ENCODE assay signal across 10 cellular contexts in the genomic region with DNA sequence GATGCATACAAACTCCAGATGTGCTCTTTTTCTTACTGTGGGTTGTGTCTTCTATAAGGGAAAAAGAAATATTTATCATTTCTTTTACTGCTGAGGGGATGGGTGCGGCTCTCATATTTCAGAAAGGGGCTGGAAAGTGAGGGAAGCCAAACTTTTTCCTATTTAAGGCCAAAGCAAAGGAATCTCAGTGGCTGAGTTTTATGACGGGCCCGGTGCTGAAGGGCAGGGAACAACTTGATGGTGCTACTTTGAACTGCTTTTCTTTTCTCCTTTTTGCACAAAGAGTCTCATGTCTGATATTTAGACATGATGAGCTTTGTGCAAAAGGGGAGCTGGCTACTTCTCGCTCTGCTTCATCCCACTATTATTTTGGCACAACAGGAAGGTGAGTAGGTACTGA. TPM values are rescaled to one million over a fixed set of nuclear protein-coding genes. Genes with fewer than 3 reads are reported as not detected.
A peak's percentile ranks its signal among the peaks of the same experiment; 100 is the strongest.
DNase-seq lines count a peak whose midpoint lies in the region; TF ChIP-seq lines count a peak whose summit lies in the region.
"Had no signal": no experiment of that assay in that cellular context is flagged by ENCODE, and none has a peak within 500 bp of the region (broad histone marks: within the 10 kb centered on the region; RNA-seq: fewer than 3 reads in every experiment).

COL3A1 (plus strand) TSS at position 190 of the 400 bp plus-strand sequence; CDS start at position 307, 117 bp downstream.

- WGBS in esophagus, 2 donors, result 31 to 37% methylated on average over 4 of the region's 4 CpGs
- 5 to 7% methylated on average over 4 of the region's 4 CpGs for WGBS in tibial nerve, 2 donors

- H3K4me1 ChIP-seq in Loucy (ENCODE audit: insufficient read depth, low read length, poor library complexity, severe bottlenecking) (peaks cover 20% of the 10 kb centered on the region), esophagus (ENCODE audit: control insufficient read depth in 2 of 2, insufficient read depth in 2 of 2, low read length in 1 of 2) (no peaks in the 10 kb centered on the region), mucosa of rectum (ENCODE audit: control insufficient read depth in 2 of 2, insufficient read depth in 2 of 2, low read length in 2 of 2) (peaks cover 0 to 2% of the 10 kb centered on the region in 2 donors), tibial nerve (peaks cover 0 to 41% (median 6%) of the 10 kb centered on the region in 4 donors)

- no peaks in the 10 kb centered on the region for H3K27me3 ChIP-seq in Loucy (ENCODE audit: insufficient read depth, low read length, poor library complexity, severe bottlenecking)
- H3K27me3 ChIP-seq in esophagus (ENCODE audit: control insufficient read depth in 1 of 2, insufficient read depth in 2 of 2, low read length in 2 of 2), result no peaks in the 10 kb centered on the region
- no peaks in the 10 kb centered on the region for H3K27me3 ChIP-seq in mucosa of rectum (ENCODE audit: control insufficient read depth in 2 of 2, insufficient read depth in 2 of 2, low read length in 2 of 2)
- H3K27me3 ChIP-seq in tibial nerve, result no peaks in the 10 kb centered on the region

- H3K4me2 ChIP-seq in Loucy (ENCODE audit: low read depth, low read length, poor library complexity, severe bottlenecking), result no peak within 1 kb of the TSS

- TF ChIP-seq CTCF in Loucy (conservative IDR thresholded peaks at IDR 0.05; ENCODE audit: low read length) (no peak), tibial nerve (IDR thresholded peaks at IDR 0.05) (no peak), GM20000 (IDR thresholded peaks at IDR 0.05; ENCODE audit: extremely low read depth, missing control alignments) (no peak)

- H3K79me2 ChIP-seq in Loucy (ENCODE audit: insufficient read depth, low read length), result no peaks in the 10 kb centered on the region

- no peaks in the 10 kb centered on the region for H3F3A ChIP-seq in Loucy (ENCODE audit: low read depth)

- H4K20me1 ChIP-seq in Loucy (ENCODE audit: insufficient read depth, low read length, poor library complexity, severe bottlenecking), result no peaks in the 10 kb centered on the region

- peak within 1 kb of the TSS; percentile 42 to 75 for H3K27ac ChIP-seq in esophagus (ENCODE audit: low read depth in 2 of 2, low read length in 1 of 2)
- H3K27ac ChIP-seq in mucosa of rectum (ENCODE audit: low read depth in 2 of 2, low read length in 2 of 2), result peak within 1 kb of the TSS; percentile 70 to 77
- peak within 1 kb of the TSS; percentile 84 to 95 (median 86) for H3K27ac ChIP-seq in tibial nerve

- peak in 1 of 2 donors; percentile 30 for TF ChIP-seq POLR2A in tibial nerve (IDR thresholded peaks at IDR 0.05)

- H3K4me3 ChIP-seq in Loucy (ENCODE audit: low read length, poor library complexity, severe bottlenecking) (no peak within 1 kb of the TSS), esophagus (ENCODE audit: low read depth in 1 of 2, low read length in 2 of 2) (peak within 1 kb of the TSS; percentile 19 to 33), mucosa of rectum (ENCODE audit: low read length in 2 of 2) (peak within 1 kb of the TSS; percentile 66 to 70), tibial nerve (peak within 1 kb of the TSS; percentile 30 to 53 (median 38))
- H3K4me3 ChIP-seq: GM12878 had no signal

- H3K9ac ChIP-seq in Loucy (ENCODE audit: low read depth, low read length, poor library complexity, severe bottlenecking), result no peak within 1 kb of the TSS
- H3K9ac ChIP-seq in mucosa of rectum (ENCODE audit: low read depth in 1 of 2, low read length in 2 of 2), result peak within 1 kb of the TSS; percentile 5 to 51

- 0 out of 2 replicates have a peak within 1 kb of the TSS, but pooled peaks have one; percentile 10 for H2AFZ ChIP-seq in Loucy (ENCODE audit: low read length)

- no peaks in the 10 kb centered on the region for H3K9me3 ChIP-seq in Loucy (ENCODE audit: insufficient read depth, low read depth, low read length)
- H3K9me3 ChIP-seq in esophagus (ENCODE audit: control insufficient read depth in 2 of 2, insufficient read depth in 1 of 2, low read depth in 1 of 2, low read length in 1 of 2), result no peaks in the 10 kb centered on the region
- H3K9me3 ChIP-seq in mucosa of rectum (ENCODE audit: control insufficient read depth in 2 of 2, low read length in 2 of 2), result no peaks in the 10 kb centered on the region
- no peaks in the 10 kb centered on the region for H3K9me3 ChIP-seq in tibial nerve

- DNase-seq in tibial nerve (ENCODE audit: low spot score in 2 of 2) (no peak), DMS 273 (lab: John Stamatoyannopoulos, UW; ENCODE audit: unreplicated experiment) (no peak), SKM-1 (lab: John Stamatoyannopoulos, UW; ENCODE audit: unreplicated experiment) (no peak), GM20000 (ENCODE audit: low spot score) (no peak)
- no peak for DNase-seq in activated effector memory CD4-positive, alpha-beta T cell treated with Interleukin-2 at 50 U/mL for 16 hours
- DNase-seq: activated B cell treated with CpG ODN at 0.5 μM for 24 hours had no signal

- H3K9me2 ChIP-seq in Loucy (replicated peaks; ENCODE audit: low read depth, low read length), result no peaks in the 10 kb centered on the region

- H3K36me3 ChIP-seq in Loucy (ENCODE audit: insufficient read depth, low read length) (no peaks in the 10 kb centered on the region), esophagus (ENCODE audit: control insufficient read depth in 2 of 2, insufficient read depth in 2 of 2, low read length in 1 of 2) (no peaks in the 10 kb centered on the region), mucosa of rectum (ENCODE audit: control insufficient read depth in 2 of 2, insufficient read depth in 2 of 2, low read length in 2 of 2) (no peaks in the 10 kb centered on the region), tibial nerve (no peaks in the 10 kb centered on the region)

- TF ChIP-seq EP300 in tibial nerve (IDR thresholded peaks at IDR 0.05), result peak in 1 of 2 donors; percentile 68

RNA-seq across cellular contexts. Expression of gene COL3A1, which starts in this region (rescaled TPM):
- polyA plus RNA-seq in esophagus, result 10 to 100 TPM; 11.1 to 25.2 TPM
- 100 to 1,000 TPM in 2 of 4 donors, 10 to 100 TPM in 2; 77.1 to 205 (median 115) TPM for total RNA-seq in tibial nerve
- total RNA-seq: activated B cell treated with CpG ODN at 0.5 μM for 24 hours had no signal
